ENCODE assay signal across 10 cellular contexts in genomic region chr9:90773593-90773992, GRCh38. TPM values are rescaled to one million over a fixed set of nuclear protein-coding genes. Genes with fewer than 3 reads are reported as not detected.
DNase-seq lines count a peak whose midpoint lies in the region; ATAC-seq and TF ChIP-seq lines count a peak whose summit lies in the region.
"Had no signal": no experiment of that assay in that cellular context is flagged by ENCODE, and none has a peak within 500 bp of the region (broad histone marks: within the 10 kb centered on the region; RNA-seq: fewer than 3 reads in every experiment).

No MANE protein-coding gene starts in this region.

- peak; percentile 26 for TF ChIP-seq CTCF in fibroblast of villous mesenchyme (IDR thresholded peaks at IDR 0.05; ENCODE audit: insufficient read depth, low read depth, low read length)
- TF ChIP-seq CTCF in transverse colon (IDR thresholded peaks at IDR 0.05): peak; percentile 7 to 31 (median 29)
- peak in 2 of 5 experiments; percentile 20 to 22 for TF ChIP-seq CTCF in tibial nerve (IDR thresholded peaks at IDR 0.05)
- no peak for TF ChIP-seq CTCF in psoas muscle (IDR thresholded peaks at IDR 0.05)

- H3K27me3 ChIP-seq in transverse colon (no peaks in the 10 kb centered on the region), tibial nerve (no peaks in the 10 kb centered on the region), psoas muscle (ENCODE audit: insufficient read depth in 3 of 3, low read length in 2 of 3) (peaks cover 0 to 1% (median 0%) of the 10 kb centered on the region in 3 donors)

- H3K27ac ChIP-seq in transverse colon (no peak overlapping the region), tibial nerve (no peak overlapping the region), psoas muscle (no peak overlapping the region)

- H3K36me3 Mint-ChIP-seq in activated CD4-positive, alpha-beta T cell treated with anti-CD3 and anti-CD28 coated beads, Interleukin-2, amount 10 ng/mL, durations not matched to agents 24 days and 14 days (ENCODE audit: low read depth): no peaks in the 10 kb centered on the region

- 80% methylated on average over 1 of the region's 1 CpG; no CpG with 5 or more reads in 1 of the 2 donors for WGBS in transverse colon (ENCODE audit: low coverage in 1 of 2), 2 donors
- whole genome bisulfite sequencing in tibial nerve, 2 donors: 75 to 81% methylated on average over 1 of the region's 1 CpG
- 85 to 91% (median 86%) methylated on average over 1 of the region's 1 CpG for WGBS in psoas muscle, 3 donors

- no peak for TF ChIP-seq EP300 in transverse colon (IDR thresholded peaks at IDR 0.05; ENCODE audit: low read depth)
- TF ChIP-seq EP300 in tibial nerve (IDR thresholded peaks at IDR 0.05): no peak

- H3K9me3 Mint-ChIP-seq in activated CD4-positive, alpha-beta T cell treated with anti-CD3 and anti-CD28 coated beads, Interleukin-2, amount 10 ng/mL, durations not matched to agents 24 days and 14 days: no peaks in the 10 kb centered on the region

- DNase-seq in activated CD4-positive, alpha-beta T cell treated with anti-CD3 and anti-CD28 coated beads, Interleukin-2, amount 10 ng/mL, durations not matched to agents 24 days and 14 days: peak; percentile 48
- no peak for DNase-seq in activated CD4-positive, alpha-beta T cell treated with anti-CD3 and anti-CD28 coated beads for 4 hours
- DNase-seq in NCI-H2196 treated with DMSO at 0.1 percent for 48 hours (lab: John Stamatoyannopoulos, UW; ENCODE audit: unreplicated experiment): peak; percentile 29
- no peak for DNase-seq in fibroblast of villous mesenchyme (ENCODE audit: low read depth)
- DNase-seq in transverse colon: peak; percentile 26
- no peak for DNase-seq in mesenteric fat pad (ENCODE audit: low spot score)
- no peak for DNase-seq in tibial nerve (ENCODE audit: low spot score in 2 of 2)
- no peak for DNase-seq in psoas muscle

- H3K4me1 ChIP-seq in transverse colon: no peaks in the 10 kb centered on the region
- H3K4me1 ChIP-seq in tibial nerve: no peaks in the 10 kb centered on the region
- no peaks in the 10 kb centered on the region for H3K4me1 ChIP-seq in psoas muscle

- H3K4me1 Mint-ChIP-seq in activated CD4-positive, alpha-beta T cell treated with anti-CD3 and anti-CD28 coated beads, Interleukin-2, amount 10 ng/mL, durations not matched to agents 24 days and 14 days: no peaks in the 10 kb centered on the region

- H3K4me3 ChIP-seq in fibroblast of villous mesenchyme (ENCODE audit: low read depth, low read length) (no peak overlapping the region), transverse colon (no peak overlapping the region), tibial nerve (no peak overlapping the region), psoas muscle (no peak overlapping the region)
- H3K4me3 ChIP-seq: skin epidermis had no signal

- no peak overlapping the region for H3K4me3 Mint-ChIP-seq in activated CD4-positive, alpha-beta T cell treated with anti-CD3 and anti-CD28 coated beads, Interleukin-2, amount 10 ng/mL, durations not matched to agents 24 days and 14 days

- intact Hi-C loops in activated CD4-positive, alpha-beta T cell treated with anti-CD3 and anti-CD28 coated beads, Interleukin-2, amount 10 ng/mL, durations not matched to agents 24 days and 14 days (cut with micrococcal nuclease): no loop called here
- intact Hi-C loops in transverse colon (cut with DNase I; ENCODE audit: low total_unique reads): no loop called here
- intact Hi-C loops in psoas muscle (cut with DNase I): no loop called here

- peaks cover 11% of the 10 kb centered on the region for H3K27me3 Mint-ChIP-seq in activated CD4-positive, alpha-beta T cell treated with anti-CD3 and anti-CD28 coated beads, Interleukin-2, amount 10 ng/mL, durations not matched to agents 24 days and 14 days

- in situ Hi-C loops in transverse colon (cut with MboI; ENCODE audit: low pct_ligation_motif_present in 1 of 4, low pct_unique_long_range_greater_than_20kb in 1 of 4, low sequenced_read_pairs in 3 of 4): loop anchor here in 3 of 4 donors (25.0 kb wide), 4 partner anchors 89 to 1186 kb away; no protein-coding TSS in a partner anchor

- H3K36me3 ChIP-seq in transverse colon (no peaks in the 10 kb centered on the region), tibial nerve (no peaks in the 10 kb centered on the region), psoas muscle (ENCODE audit: insufficient read depth in 1 of 2, low read depth in 1 of 2) (no peaks in the 10 kb centered on the region)

- no peak for TF ChIP-seq POLR2A in transverse colon (IDR thresholded peaks at IDR 0.05)
- no peak for TF ChIP-seq POLR2A in tibial nerve (IDR thresholded peaks at IDR 0.05)

- no peak overlapping the region for H3K27ac Mint-ChIP-seq in activated CD4-positive, alpha-beta T cell treated with anti-CD3 and anti-CD28 coated beads, Interleukin-2, amount 10 ng/mL, durations not matched to agents 24 days and 14 days

- ATAC-seq in psoas muscle: no peak
- ATAC-seq: activated CD4-positive, CD25-positive, alpha-beta regulatory T cell treated with anti-CD3 and anti-CD28 coated beads, Interleukin-2, amount 50 U/mL, for 24 hours had no signal

- H3K9me3 ChIP-seq in transverse colon: no peaks in the 10 kb centered on the region
- H3K9me3 ChIP-seq in tibial nerve: no peaks in the 10 kb centered on the region
- H3K9me3 ChIP-seq in psoas muscle: no peaks in the 10 kb centered on the region

RNA-seq across cellular contexts. Expression of gene SYK, which starts 28.0 kb away (rescaled TPM):
- 0.05 and 0.16 TPM in 2 replicates for total RNA-seq in activated CD4-positive, alpha-beta T cell treated with anti-CD3 and anti-CD28 coated beads, Interleukin-2, amount 10 ng/mL, durations not matched to agents 24 days and 14 days
- total RNA-seq in fibroblast of villous mesenchyme (not detected in 2 replicates), transverse colon (100 to 1,000 TPM in 1 of 4 donors, 10 to 100 TPM in 3; 32.2 to 534 (median 34.3) TPM), mesenteric fat pad (26.7 TPM), tibial nerve (10 to 100 TPM in 3 of 4 donors, 1 to 10 TPM in 1; 8.0 to 20.7 (median 13.2) TPM), psoas muscle (1 to 10 TPM; 1.4 to 2.8 (median 2.1) TPM)
- under 1 TPM; 0.40 to 0.52 (median 0.52) TPM for polyA plus RNA-seq in psoas muscle

Comparison
In these comparisons a context has a peak if more than half of its experiments do, and no peak if none do; other contexts are left out.
1. DNase-seq: peak in activated CD4-positive, alpha-beta T cell treated with anti-CD3 and anti-CD28 coated beads, Interleukin-2, amount 10 ng/mL, durations not matched to agents 24 days and 14 days (single experiment), NCI-H2196 treated with DMSO at 0.1 percent for 48 hours (single experiment) and transverse colon (single experiment); none in activated CD4-positive, alpha-beta T cell treated with anti-CD3 and anti-CD28 coated beads for 4 hours (0 of 2), fibroblast of villous mesenchyme (single experiment), mesenteric fat pad (single experiment), tibial nerve (0 of 2) and psoas muscle (0 of 2).